In the genomic region with DNA sequence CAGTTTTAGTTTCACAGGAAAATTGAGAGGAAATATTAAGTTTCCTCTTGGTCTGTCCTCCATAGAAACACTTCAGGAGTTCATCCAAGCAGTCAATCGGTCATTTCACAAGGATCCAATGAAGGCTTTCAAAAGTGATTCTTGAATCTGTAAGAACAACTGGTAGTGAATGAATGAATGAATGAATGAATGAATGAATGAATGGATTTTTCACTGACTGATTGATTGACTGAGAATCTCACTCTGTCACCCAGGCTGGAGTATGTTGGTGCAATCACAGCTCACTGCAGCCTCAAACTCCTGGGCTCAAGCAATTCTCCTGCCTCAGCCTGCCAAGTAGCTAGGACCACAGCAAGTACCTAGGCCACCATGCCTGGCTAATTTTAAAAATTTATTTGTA, we compare ENCODE assay signal across 1 cellular context.
A peak's percentile ranks its signal among the peaks of the same experiment; 100 is the strongest.
TF ChIP-seq lines count a peak whose summit lies in the region.

No MANE protein-coding gene starts in this region.

TF ChIP-seq in K562, 482 proteins besides CTCF, POLR2A, EP300 and RAD21:
- TF ChIP-seq NEUROD1 (IDR thresholded peaks at IDR 0.05; ENCODE audit: borderline replicate concordance, low read depth, low read length, partially characterized antibody) (no peak), NCOA6 (IDR thresholded peaks at IDR 0.05) (no peak), CBX2 (IDR thresholded peaks at IDR 0.05; ENCODE audit: insufficient read depth, low read length, poor library complexity, severe bottlenecking) (no peak), RNF2 (IDR thresholded peaks at IDR 0.05) (no peak), POLR2G (IDR thresholded peaks at IDR 0.05; ENCODE audit: low read depth, low read length) (no peak), BCOR (IDR thresholded peaks at IDR 0.05) (0 out of 2 replicates have a peak, but pooled peaks have one; percentile 21), ZFP36 (IDR thresholded peaks at IDR 0.05; ENCODE audit: low read depth, low read length, partially characterized antibody) (no peak), PCBP2 (IDR thresholded peaks at IDR 0.05; ENCODE audit: low read depth, low read length, poor library complexity, severe bottlenecking) (no peak), MEIS2 (IDR thresholded peaks at IDR 0.05; ENCODE audit: partially characterized antibody) (peak; percentile 53), TCF7L2 (IDR thresholded peaks at IDR 0.05; ENCODE audit: low read depth, low read length) (no peak), ETV6 (IDR thresholded peaks at IDR 0.05; ENCODE audit: borderline replicate concordance in 1 of 2, low read depth in 2 of 2, low read length in 1 of 2) (no peak), ETV6 (CRISPR knock-in tag; IDR thresholded peaks at IDR 0.05; ENCODE audit: borderline replicate concordance) (no peak), ZNF24 (IDR thresholded peaks at IDR 0.05) (peak; percentile 99)
- TF ChIP-seq, protein P1, sequence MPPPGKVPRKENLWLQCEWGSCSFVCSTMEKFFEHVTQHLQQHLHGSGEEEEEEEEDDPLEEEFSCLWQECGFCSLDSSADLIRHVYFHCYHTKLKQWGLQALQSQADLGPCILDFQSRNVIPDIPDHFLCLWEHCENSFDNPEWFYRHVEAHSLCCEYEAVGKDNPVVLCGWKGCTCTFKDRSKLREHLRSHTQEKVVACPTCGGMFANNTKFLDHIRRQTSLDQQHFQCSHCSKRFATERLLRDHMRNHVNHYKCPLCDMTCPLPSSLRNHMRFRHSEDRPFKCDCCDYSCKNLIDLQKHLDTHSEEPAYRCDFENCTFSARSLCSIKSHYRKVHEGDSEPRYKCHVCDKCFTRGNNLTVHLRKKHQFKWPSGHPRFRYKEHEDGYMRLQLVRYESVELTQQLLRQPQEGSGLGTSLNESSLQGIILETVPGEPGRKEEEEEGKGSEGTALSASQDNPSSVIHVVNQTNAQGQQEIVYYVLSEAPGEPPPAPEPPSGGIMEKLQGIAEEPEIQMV (tag; conservative IDR thresholded peaks at IDR 0.05; ENCODE audit: low read depth) = peak; percentile 21; the same call in 1 of the 2 replicates
- TF ChIP-seq, protein P2, sequence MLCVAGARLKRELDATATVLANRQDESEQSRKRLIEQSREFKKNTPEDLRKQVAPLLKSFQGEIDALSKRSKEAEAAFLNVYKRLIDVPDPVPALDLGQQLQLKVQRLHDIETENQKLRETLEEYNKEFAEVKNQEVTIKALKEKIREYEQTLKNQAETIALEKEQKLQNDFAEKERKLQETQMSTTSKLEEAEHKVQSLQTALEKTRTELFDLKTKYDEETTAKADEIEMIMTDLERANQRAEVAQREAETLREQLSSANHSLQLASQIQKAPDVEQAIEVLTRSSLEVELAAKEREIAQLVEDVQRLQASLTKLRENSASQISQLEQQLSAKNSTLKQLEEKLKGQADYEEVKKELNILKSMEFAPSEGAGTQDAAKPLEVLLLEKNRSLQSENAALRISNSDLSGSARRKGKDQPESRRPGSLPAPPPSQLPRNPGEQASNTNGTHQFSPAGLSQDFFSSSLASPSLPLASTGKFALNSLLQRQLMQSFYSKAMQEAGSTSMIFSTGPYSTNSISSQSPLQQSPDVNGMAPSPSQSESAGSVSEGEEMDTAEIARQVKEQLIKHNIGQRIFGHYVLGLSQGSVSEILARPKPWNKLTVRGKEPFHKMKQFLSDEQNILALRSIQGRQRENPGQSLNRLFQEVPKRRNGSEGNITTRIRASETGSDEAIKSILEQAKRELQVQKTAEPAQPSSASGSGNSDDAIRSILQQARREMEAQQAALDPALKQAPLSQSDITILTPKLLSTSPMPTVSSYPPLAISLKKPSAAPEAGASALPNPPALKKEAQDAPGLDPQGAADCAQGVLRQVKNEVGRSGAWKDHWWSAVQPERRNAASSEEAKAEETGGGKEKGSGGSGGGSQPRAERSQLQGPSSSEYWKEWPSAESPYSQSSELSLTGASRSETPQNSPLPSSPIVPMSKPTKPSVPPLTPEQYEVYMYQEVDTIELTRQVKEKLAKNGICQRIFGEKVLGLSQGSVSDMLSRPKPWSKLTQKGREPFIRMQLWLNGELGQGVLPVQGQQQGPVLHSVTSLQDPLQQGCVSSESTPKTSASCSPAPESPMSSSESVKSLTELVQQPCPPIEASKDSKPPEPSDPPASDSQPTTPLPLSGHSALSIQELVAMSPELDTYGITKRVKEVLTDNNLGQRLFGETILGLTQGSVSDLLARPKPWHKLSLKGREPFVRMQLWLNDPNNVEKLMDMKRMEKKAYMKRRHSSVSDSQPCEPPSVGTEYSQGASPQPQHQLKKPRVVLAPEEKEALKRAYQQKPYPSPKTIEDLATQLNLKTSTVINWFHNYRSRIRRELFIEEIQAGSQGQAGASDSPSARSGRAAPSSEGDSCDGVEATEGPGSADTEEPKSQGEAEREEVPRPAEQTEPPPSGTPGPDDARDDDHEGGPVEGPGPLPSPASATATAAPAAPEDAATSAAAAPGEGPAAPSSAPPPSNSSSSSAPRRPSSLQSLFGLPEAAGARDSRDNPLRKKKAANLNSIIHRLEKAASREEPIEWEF (CRISPR knock-in tag; IDR thresholded peaks at IDR 0.05) = no peak
- TF ChIP-seq, protein P3, sequence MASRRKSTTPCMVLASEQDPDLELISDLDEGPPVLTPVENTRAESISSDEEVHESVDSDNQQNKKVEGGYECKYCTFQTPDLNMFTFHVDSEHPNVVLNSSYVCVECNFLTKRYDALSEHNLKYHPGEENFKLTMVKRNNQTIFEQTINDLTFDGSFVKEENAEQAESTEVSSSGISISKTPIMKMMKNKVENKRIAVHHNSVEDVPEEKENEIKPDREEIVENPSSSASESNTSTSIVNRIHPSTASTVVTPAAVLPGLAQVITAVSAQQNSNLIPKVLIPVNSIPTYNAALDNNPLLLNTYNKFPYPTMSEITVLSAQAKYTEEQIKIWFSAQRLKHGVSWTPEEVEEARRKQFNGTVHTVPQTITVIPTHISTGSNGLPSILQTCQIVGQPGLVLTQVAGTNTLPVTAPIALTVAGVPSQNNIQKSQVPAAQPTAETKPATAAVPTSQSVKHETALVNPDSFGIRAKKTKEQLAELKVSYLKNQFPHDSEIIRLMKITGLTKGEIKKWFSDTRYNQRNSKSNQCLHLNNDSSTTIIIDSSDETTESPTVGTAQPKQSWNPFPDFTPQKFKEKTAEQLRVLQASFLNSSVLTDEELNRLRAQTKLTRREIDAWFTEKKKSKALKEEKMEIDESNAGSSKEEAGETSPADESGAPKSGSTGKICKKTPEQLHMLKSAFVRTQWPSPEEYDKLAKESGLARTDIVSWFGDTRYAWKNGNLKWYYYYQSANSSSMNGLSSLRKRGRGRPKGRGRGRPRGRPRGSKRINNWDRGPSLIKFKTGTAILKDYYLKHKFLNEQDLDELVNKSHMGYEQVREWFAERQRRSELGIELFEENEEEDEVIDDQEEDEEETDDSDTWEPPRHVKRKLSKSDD (conservative IDR thresholded peaks at IDR 0.05; ENCODE audit: low read length) = no peak
